ENCODE assay signal across 8 cellular contexts in the genomic region with DNA sequence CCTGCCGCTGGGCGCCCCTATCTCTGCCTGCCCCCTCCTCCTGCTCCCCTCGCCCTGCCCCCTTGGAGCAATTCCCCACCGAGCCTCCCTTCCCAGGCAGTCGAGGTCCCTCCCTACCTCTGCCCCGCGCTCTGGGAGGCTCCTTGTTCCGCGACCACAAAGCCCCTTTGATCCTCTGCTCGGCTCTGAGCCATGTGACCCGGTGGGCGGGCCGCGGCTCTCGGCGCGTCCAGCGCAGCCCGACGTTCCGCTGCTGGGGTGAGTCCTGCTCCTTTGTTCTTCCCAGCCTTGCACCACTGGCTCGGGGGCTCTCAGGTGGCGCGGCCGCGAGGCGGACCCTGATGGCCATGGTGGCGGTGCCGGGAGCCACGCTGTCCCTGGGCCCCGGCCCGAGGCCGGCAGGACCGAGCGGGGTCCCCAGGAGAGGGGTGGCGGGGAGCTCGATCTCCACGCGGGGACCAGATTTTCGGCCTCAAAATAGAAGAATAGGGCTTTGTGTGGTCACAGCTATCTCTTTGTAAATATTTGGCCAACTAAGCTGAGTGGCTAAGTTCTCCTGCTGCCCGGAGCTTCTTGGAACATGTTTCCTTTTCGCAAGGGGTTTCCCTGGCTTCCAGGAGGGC.
DNase-seq lines count a peak whose midpoint lies in the region; ATAC-seq and TF ChIP-seq lines count a peak whose summit lies in the region.

No MANE protein-coding gene starts in this region.

- H3K9me3 Mint-ChIP-seq in CD4-positive, alpha-beta T cell: no peaks in the 10 kb centered on the region

- H3K36me3 Mint-ChIP-seq in CD4-positive, alpha-beta T cell (ENCODE audit: low read depth): peaks cover 79% of the 10 kb centered on the region

- ATAC-seq in CD4-positive, alpha-beta T cell (ENCODE audit: poor library complexity): peak; percentile 47
- ATAC-seq in Right ventricle myocardium inferior: peak; percentile 63
- ATAC-seq in HG03280 (IDR thresholded peaks at IDR 0.05; ENCODE audit: unreplicated experiment): no peak

- H3K27me3 ChIP-seq in CD4-positive, alpha-beta T cell (ENCODE audit: control insufficient read depth, insufficient read depth, low read length): no peaks in the 10 kb centered on the region

- H3K27ac ChIP-seq in CD4-positive, alpha-beta T cell (ENCODE audit: low read depth, low read length): peak overlapping the region; percentile 90

- POLR2A ChIA-PET in CD4-positive, alpha-beta T cell (lab: Charles Lee): interaction anchor here (0.7 to 29.0 kb wide), 20 partner anchors 10 to 570 kb away, joined by 3 to 681 read pairs (median 7); partner anchors contain the start of gene TNRC6C

- no peaks in the 10 kb centered on the region for H3K27me3 Mint-ChIP-seq in CD4-positive, alpha-beta T cell

- H3K4me3 ChIP-seq in HFF-Myc (replicated peaks; ENCODE audit: low read depth, low read length): peak overlapping the region; percentile 60

- CTCF ChIA-PET in CD4-positive, alpha-beta T cell (lab: Charles Lee): interaction anchor here (1.1 to 3.7 kb wide), 6 partner anchors 11 to 120 kb away, joined by 3 to 17 read pairs (median 4); no protein-coding TSS in a partner anchor

- H3K4me3 Mint-ChIP-seq in CD4-positive, alpha-beta T cell: peak overlapping the region; percentile 98

- TF ChIP-seq CTCF in CD4-positive, alpha-beta T cell (IDR thresholded peaks at IDR 0.05): no peak
- TF ChIP-seq CTCF in HFF-Myc (IDR thresholded peaks at IDR 0.05; ENCODE audit: low read depth, low read length, missing control alignments): no peak

- peak overlapping the region; percentile 93 for H3K27ac Mint-ChIP-seq in CD4-positive, alpha-beta T cell

- no peaks in the 10 kb centered on the region for H3K9me3 ChIP-seq in CD4-positive, alpha-beta T cell (ENCODE audit: control insufficient read depth, low read length)

- H3K4me1 Mint-ChIP-seq in CD4-positive, alpha-beta T cell (ENCODE audit: low read depth): peaks cover 65% of the 10 kb centered on the region

- intact Hi-C loops in CD4-positive, alpha-beta T cell (cut with DNase I, micrococcal nuclease): no loop called here
- intact Hi-C loops in Right ventricle myocardium inferior (cut with DNase I): loop anchor here (2.0 kb wide), 1 partner anchor 21 kb away; no protein-coding TSS in a partner anchor

- peak; percentile 53 to 78 (median 66) for DNase-seq in CD4-positive, alpha-beta T cell
- DNase-seq in HFF-Myc (ENCODE audit: extremely low read depth, low read depth) (no peak), Right ventricle myocardium inferior (ENCODE audit: missing footprints) (peak; percentile 87), occipital lobe (lab: John Stamatoyannopoulos, UW) (peak; percentile 83), NCI-H2029 treated with DMSO at 0.1 percent for 48 hours (lab: John Stamatoyannopoulos, UW) (no peak)
- DNase-seq in activated naive CD4-positive, alpha-beta T cell treated with anti-CD3 and anti-CD28 coated beads, Interleukin-2, amount 50 U/mL, for 16 hours: peak; percentile 75

TF ChIP-seq in PFSK-1, 5 proteins besides CTCF, POLR2A, EP300 and RAD21:
- TF ChIP-seq TAF1 (IDR thresholded peaks at IDR 0.05; ENCODE audit: borderline replicate concordance, insufficient read depth, low read length) (no peak), FOXP2 (optimal IDR thresholded peaks at IDR 0.05; ENCODE audit: borderline replicate concordance, extremely low read depth, extremely low read length, insufficient read depth) (peak; percentile 64)

Comparison
In these comparisons a context has a peak if more than half of its experiments do, and no peak if none do; other contexts are left out.
1. DNase-seq: peak in CD4-positive, alpha-beta T cell (10 of 10), activated naive CD4-positive, alpha-beta T cell treated with anti-CD3 and anti-CD28 coated beads, Interleukin-2, amount 50 U/mL, for 16 hours (single experiment), Right ventricle myocardium inferior (single experiment) and occipital lobe (single experiment); none in HFF-Myc (single experiment) and NCI-H2029 treated with DMSO at 0.1 percent for 48 hours (single experiment).